Comparison of ENCODE assay signal across 25 cellular contexts in genomic region chr9:132882616-132883015, GRCh38. TPM values are rescaled to one million over a fixed set of nuclear protein-coding genes. Genes with fewer than 3 reads are reported as not detected.
"Had no signal": no experiment of that assay in that cellular context is flagged by ENCODE, and none has a peak within 500 bp of the region (broad histone marks: within the 10 kb centered on the region; RNA-seq: fewer than 3 reads in every experiment).

No MANE protein-coding gene starts in this region.

- ATAC-seq: gastroesophageal sphincter, left ventricle myocardium superior, sciatic nerve, WTC11 had no signal

- H3K27ac ChIP-seq: esophagus squamous epithelium, gastroesophageal sphincter, tibial artery had no signal

- H3K36me3 Mint-ChIP-seq: activated naive CD8-positive, alpha-beta T cell; mesothelial cell of epicardium; WTC11 had no signal

- H3K27ac Mint-ChIP-seq: activated CD4-positive, alpha-beta memory T cell treated with anti-CD3 and anti-CD28 coated beads, Interleukin-2, amount 10 ng/mL, durations not matched to agents 7 days and 5 days; activated naive CD8-positive, alpha-beta T cell; activated T-helper 1 cell treated with anti-CD3 and anti-CD28 coated beads, Interleukin-12 subunit alpha, Interleukin-12 subunit beta, Interleukin-2, Interleukin-4 antibody, amounts not matched to agents 30 ng/mL and 10 ng/mL and 1 ng/mL, durations not matched to agents 14 hours and 24 hours and 36 hours; endodermal cell; mesothelial cell of epicardium; nephron; WTC11 had no signal

- H3K9me3 ChIP-seq: esophagus squamous epithelium, gastroesophageal sphincter, tibial artery had no signal

- DNase-seq: activated CD4-positive, alpha-beta memory T cell treated with anti-CD3 and anti-CD28 coated beads, Interleukin-2, amount 10 ng/mL, durations not matched to agents 7 days and 5 days; activated gamma-delta T cell treated with Interleukin-2 at 50 U/mL for 16 hours; amygdala; cerebellar nuclear complex; cortex of kidney; endodermal cell; esophagus squamous epithelium; left ventricle myocardium superior; mammary epithelial cell; occipital lobe; small intestine; stimulated activated CD4-positive, alpha-beta T cell treated with anti-CD3 and anti-CD28 coated beads, Interleukin-15, amount 100 ng/mL, for 24 hours; stimulated activated naive CD4-positive, alpha-beta T cell treated with Interleukin-2 at 50 U/mL for 16 hours; substantia nigra; T1000; tibial artery had no signal

- H3K9me3 Mint-ChIP-seq: activated CD4-positive, alpha-beta memory T cell treated with anti-CD3 and anti-CD28 coated beads, Interleukin-2, amount 10 ng/mL, durations not matched to agents 7 days and 5 days; activated T-helper 1 cell treated with anti-CD3 and anti-CD28 coated beads, Interleukin-12 subunit alpha, Interleukin-12 subunit beta, Interleukin-2, Interleukin-4 antibody, amounts not matched to agents 30 ng/mL and 10 ng/mL and 1 ng/mL, durations not matched to agents 14 hours and 24 hours and 36 hours; endodermal cell; mesothelial cell of epicardium; nephron; WTC11 had no signal

- H3K4me3 Mint-ChIP-seq: activated CD4-positive, alpha-beta memory T cell treated with anti-CD3 and anti-CD28 coated beads, Interleukin-2, amount 10 ng/mL, durations not matched to agents 7 days and 5 days; activated T-helper 1 cell treated with anti-CD3 and anti-CD28 coated beads, Interleukin-12 subunit alpha, Interleukin-12 subunit beta, Interleukin-2, Interleukin-4 antibody, amounts not matched to agents 30 ng/mL and 10 ng/mL and 1 ng/mL, durations not matched to agents 14 hours and 24 hours and 36 hours; endodermal cell; mesothelial cell of epicardium; WTC11 had no signal

- H3K27me3 Mint-ChIP-seq: activated CD4-positive, alpha-beta memory T cell treated with anti-CD3 and anti-CD28 coated beads, Interleukin-2, amount 10 ng/mL, durations not matched to agents 7 days and 5 days; activated naive CD8-positive, alpha-beta T cell had no signal

- H3K4me1 Mint-ChIP-seq: endodermal cell, nephron had no signal

RNA-seq across cellular contexts. Expression of gene AK8, which starts 4.5 kb away (rescaled TPM):
- total RNA-seq: activated CD4-positive, alpha-beta memory T cell treated with anti-CD3 and anti-CD28 coated beads, Interleukin-2, amount 10 ng/mL, durations not matched to agents 7 days and 5 days; activated T-helper 1 cell treated with anti-CD3 and anti-CD28 coated beads, Interleukin-12 subunit alpha, Interleukin-12 subunit beta, Interleukin-2, Interleukin-4 antibody, amounts not matched to agents 30 ng/mL and 10 ng/mL and 1 ng/mL, durations not matched to agents 14 hours and 24 hours and 36 hours; bronchial epithelial cell; T-helper 1 cell treated with Interleukin-12 subunit alpha and Interleukin-12 subunit beta and Interleukin-4 antibody, amounts not matched to agents 30 ng/mL and 1 ng/mL, for 36 hours had no signal
